Comparison of ENCODE assay signal across 18 cellular contexts in the genomic region with DNA sequence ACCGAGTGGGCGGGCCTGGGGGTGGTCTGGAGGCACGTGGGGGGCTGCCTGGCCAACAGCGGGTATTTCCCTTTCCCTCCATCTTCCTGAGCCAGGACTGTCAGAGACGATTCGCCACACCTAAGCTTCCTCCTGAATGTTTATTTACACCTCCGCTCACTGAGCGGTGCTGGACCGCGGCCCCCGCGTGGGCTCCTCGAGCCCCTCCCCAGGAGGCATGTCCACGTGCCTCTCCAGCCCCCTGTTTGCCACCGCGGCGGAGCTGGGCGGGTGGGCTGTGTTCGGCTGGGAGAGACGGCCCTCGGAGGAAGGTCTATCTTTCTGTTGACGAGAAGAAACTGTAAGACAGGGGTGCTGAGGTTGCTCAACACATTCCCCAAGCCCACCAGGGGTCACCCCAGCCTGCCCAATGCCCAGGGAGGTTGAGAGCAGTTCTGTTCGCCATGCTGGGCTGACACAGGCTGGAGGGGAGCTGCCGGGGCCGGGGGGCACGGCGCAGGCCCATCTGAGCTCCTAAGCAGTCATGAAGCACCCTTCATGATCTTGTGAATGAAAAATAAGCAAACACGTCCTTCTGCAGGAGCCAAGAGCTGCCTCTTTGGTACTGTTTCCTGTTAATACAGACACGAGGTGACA. TPM values are rescaled to one million over a fixed set of nuclear protein-coding genes. Genes with fewer than 3 reads are reported as not detected.
DNase-seq lines count a peak whose midpoint lies in the region; ATAC-seq, FAIRE-seq and TF ChIP-seq lines count a peak whose summit lies in the region.
"Had no signal": no experiment of that assay in that cellular context is flagged by ENCODE, and none has a peak within 500 bp of the region (broad histone marks: within the 10 kb centered on the region; RNA-seq: fewer than 3 reads in every experiment).

No MANE protein-coding gene starts in this region.

- no peak overlapping the region for H3K4me3 ChIP-seq in BLaER1 treated with 17β-estradiol and CSF1 and Interleukin-3, amounts not matched to agents 10 nM and 100 nM
- H3K4me3 ChIP-seq: gastroesophageal sphincter, left ventricle myocardium inferior, pancreas had no signal

- H3K36me3 Mint-ChIP-seq in naive B cell, result no peaks in the 10 kb centered on the region

- peaks cover 41 to 73% (median 61%) of the 10 kb centered on the region in 3 donors for H3K4me1 Mint-ChIP-seq in naive B cell

- H3K4me1 ChIP-seq in BLaER1 treated with 17β-estradiol and CSF1 and Interleukin-3, amounts not matched to agents 10 nM and 100 nM, result peaks cover 70 to 87% (median 82%) of the 10 kb centered on the region in 10 experiments

- peak overlapping the region in 10 of 11 experiments; percentile 8 to 99 (median 82); a peak in 15 of 22 replicates for H3K27ac ChIP-seq in BLaER1 treated with 17β-estradiol and CSF1 and Interleukin-3, amounts not matched to agents 10 nM and 100 nM
- H3K27ac ChIP-seq: left ventricle myocardium inferior, pancreas had no signal

- peaks cover 0 to 50% (median 10%) of the 10 kb centered on the region in 11 experiments; a peak in 12 of 22 replicates for H4K20me1 ChIP-seq in BLaER1 treated with 17β-estradiol and CSF1 and Interleukin-3, amounts not matched to agents 10 nM and 100 nM

- peaks cover 11 to 23% (median 18%) of the 10 kb centered on the region in 11 experiments; a peak in 21 of 22 replicates for H3K36me3 ChIP-seq in BLaER1 treated with 17β-estradiol and CSF1 and Interleukin-3, amounts not matched to agents 10 nM and 100 nM

- peak overlapping the region in 7 of 11 experiments; percentile 7 to 100 (median 93); a peak in 7 of 22 replicates for H3K4me2 ChIP-seq in BLaER1 treated with 17β-estradiol and CSF1 and Interleukin-3, amounts not matched to agents 10 nM and 100 nM

- H3K27ac Mint-ChIP-seq in naive B cell, result peak overlapping the region; percentile 44 to 100 (median 99)

- no peaks in the 10 kb centered on the region for H3K27me3 Mint-ChIP-seq in naive B cell

- peak overlapping the region in 7 of 11 experiments; percentile 2 to 27 (median 17); a peak in 4 of 22 replicates for H3K9ac ChIP-seq in BLaER1 treated with 17β-estradiol and CSF1 and Interleukin-3, amounts not matched to agents 10 nM and 100 nM

- no peak for ATAC-seq in naive B cell (ENCODE audit: low read depth in 2 of 2)
- ATAC-seq: gastroesophageal sphincter, pancreas had no signal

- no peaks in the 10 kb centered on the region for H3K27me3 ChIP-seq in BLaER1 treated with 17β-estradiol and CSF1 and Interleukin-3, amounts not matched to agents 10 nM and 100 nM
- H3K27me3 ChIP-seq: dorsolateral prefrontal cortex, gastroesophageal sphincter, pancreas had no signal

- H3K9me3 Mint-ChIP-seq in naive B cell, result no peaks in the 10 kb centered on the region
- H3K9me3 Mint-ChIP-seq: H9 had no signal

- H3K4me3 Mint-ChIP-seq in naive B cell, result peak overlapping the region in 4 of 8 donors; percentile 15 to 80 (median 55)
- H3K4me3 Mint-ChIP-seq: H9 had no signal

- FAIRE-seq in GM12892 (lab: Jason Lieb, UNC), result peak; percentile 30
- FAIRE-seq: GM19239, pancreas had no signal

- no peak; the same call in 1 of the 2 replicates for TF ChIP-seq POLR2A in GM12892 (IDR thresholded peaks at IDR 0.05; ENCODE audit: low read depth, low read length)

- DNase-seq in GM12892 (ENCODE audit: insufficient read length), result no peak
- DNase-seq in activated naive CD4-positive, alpha-beta T cell treated with anti-CD3 and anti-CD28 coated beads, Interleukin-2, amount 50 U/mL, for 16 hours, result peak; percentile 12
- no peak for DNase-seq in naive B cell
- DNase-seq in RKO (ENCODE audit: low spot score), result no peak
- DNase-seq in NCI-H446 (lab: John Stamatoyannopoulos, UW), result no peak
- DNase-seq in NCI-H774 (lab: John Stamatoyannopoulos, UW), result no peak
- no peak for DNase-seq in GDM1 (lab: John Stamatoyannopoulos, UW)
- DNase-seq: COR-L47; dorsolateral prefrontal cortex; H9; left ventricle myocardium inferior; NCI-H2171 treated with DMSO at 0.1 percent for 48 hours; stimulated activated CD4-positive, alpha-beta T cell treated with anti-CD3 and anti-CD28 coated beads, Interleukin-1b, Interleukin-23, amount 100 ng/mL, for 48 hours; stimulated activated naive CD4-positive, alpha-beta T cell treated with Interleukin-2 at 50 U/mL for 16 hours had no signal

- no peaks in the 10 kb centered on the region for H3K9me3 ChIP-seq in BLaER1 treated with 17β-estradiol and CSF1 and Interleukin-3, amounts not matched to agents 10 nM and 100 nM (replicated peaks in 1 of 11)
- H3K9me3 ChIP-seq: gastroesophageal sphincter, left ventricle myocardium inferior, pancreas had no signal

RNA-seq across cellular contexts. Expression of a gene that starts 8.9 kb away (rescaled TPM):
- 48.7 TPM for polyA plus RNA-seq in GM12892 (2012; ENCODE audit: missing spikeins)
- polyA plus RNA-seq in naive B cell (ENCODE audit: low read depth in 6 of 6), result 1 to 10 TPM; 2.5 to 6.2 (median 4.6) TPM

RNA-seq across cellular contexts. Expression of a gene that starts 33.7 kb away (rescaled TPM):
- polyA plus RNA-seq in GM12892 (2012; ENCODE audit: missing spikeins), result 4.6 TPM
- polyA plus RNA-seq in naive B cell (ENCODE audit: low read depth in 6 of 6), result under 1 TPM in 5 of 6 donors, not detected in 1; 0.09 to 0.71 (median 0.22) TPM

RNA-seq across cellular contexts. Expression of a gene that starts 34.0 kb away (rescaled TPM):
- 0.42 TPM for polyA plus RNA-seq in GM12892 (2012; ENCODE audit: missing spikeins)
- under 1 TPM in 2 of 6 donors, not detected in 4; 0.20 to 0.38 TPM for polyA plus RNA-seq in naive B cell (ENCODE audit: low read depth in 6 of 6)
